12 cellular contexts compared by ENCODE assay signal in the genomic region with DNA sequence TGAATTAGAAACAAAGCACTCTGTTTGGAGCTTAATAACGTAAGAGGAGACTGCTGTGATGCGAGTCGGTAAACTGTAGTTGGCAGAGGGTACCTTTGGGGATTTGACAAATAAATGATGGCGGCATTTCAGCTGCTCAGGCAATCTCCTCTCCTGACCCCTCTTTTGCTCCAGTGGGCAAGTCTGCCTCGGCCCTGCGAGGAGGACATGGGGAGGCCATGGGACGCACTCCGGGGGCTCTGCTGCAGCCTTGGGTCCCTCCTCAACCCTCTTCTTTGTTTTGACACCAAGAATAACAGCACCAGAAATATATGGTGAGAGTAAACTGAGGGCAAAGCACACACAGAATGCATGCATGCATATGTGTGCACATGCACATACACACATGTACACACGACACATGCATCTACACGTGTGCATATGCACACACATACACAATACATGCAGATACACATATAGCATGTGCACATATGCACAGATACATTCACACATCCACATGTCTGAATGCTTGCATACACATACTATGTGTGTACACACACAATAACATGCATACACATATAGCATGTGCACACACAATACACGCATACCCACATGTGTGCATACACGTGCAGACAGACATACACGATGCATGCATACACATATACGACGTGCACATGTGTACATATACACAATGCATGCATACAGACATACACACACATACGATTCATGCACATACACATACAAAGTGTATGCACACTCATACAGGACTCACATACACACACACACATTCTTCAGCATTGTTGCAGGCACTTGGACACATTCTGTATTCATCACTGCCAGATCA. TPM values are rescaled to one million over a fixed set of nuclear protein-coding genes. Genes with fewer than 3 reads are reported as not detected.
"Had no signal": no experiment of that assay in that cellular context is flagged by ENCODE, and none has a peak within 500 bp of the region (broad histone marks: within the 10 kb centered on the region; RNA-seq: fewer than 3 reads in every experiment).

No MANE protein-coding gene starts in this region.

- FAIRE-seq: frontal cortex had no signal

- H3K27me3 ChIP-seq: colonic mucosa had no signal

- H3K27ac ChIP-seq: colonic mucosa, psoas muscle had no signal

- DNase-seq: activated CD8-positive, alpha-beta memory T cell treated with anti-CD3 and anti-CD28 coated beads, Interleukin-2, amount 50 U/mL, for 4 hours; activated CD8-positive, alpha-beta T cell treated with anti-CD3 and anti-CD28 coated beads for 36 hours; activated naive CD4-positive, alpha-beta T cell; colonic mucosa; effector CD4-positive, alpha-beta T cell; islet precursor cell; nephron progenitor cell; psoas muscle; stimulated activated CD4-positive, alpha-beta T cell treated with anti-CD3 and anti-CD28 coated beads, Interleukin-2, amount 100 ng/mL, for 24 hours; stimulated activated naive B cell treated with anti-CD40 and anti-IgM and Interleukin-4, amounts not matched to agents 10 μg/mL and 1 μg/mL and 100 μg/mL, for 72 hours; T1000 had no signal

- H3K36me3 ChIP-seq: colonic mucosa had no signal

- H3K4me3 ChIP-seq: colonic mucosa, psoas muscle had no signal

- ATAC-seq: activated CD8-positive, alpha-beta T cell treated with anti-CD3 and anti-CD28 coated beads for 36 hours; stimulated activated naive B cell treated with anti-CD40 and anti-IgM and Interleukin-4, amounts not matched to agents 10 μg/mL and 1 μg/mL and 100 μg/mL, for 72 hours had no signal

- H3K4me1 ChIP-seq: colonic mucosa, psoas muscle had no signal

RNA-seq across cellular contexts. Expression of gene IRF4, which starts 24.4 kb away (rescaled TPM):
- total RNA-seq: frontal cortex had no signal
